Comparison of ENCODE assay signal across 8 cellular contexts in the genomic region with DNA sequence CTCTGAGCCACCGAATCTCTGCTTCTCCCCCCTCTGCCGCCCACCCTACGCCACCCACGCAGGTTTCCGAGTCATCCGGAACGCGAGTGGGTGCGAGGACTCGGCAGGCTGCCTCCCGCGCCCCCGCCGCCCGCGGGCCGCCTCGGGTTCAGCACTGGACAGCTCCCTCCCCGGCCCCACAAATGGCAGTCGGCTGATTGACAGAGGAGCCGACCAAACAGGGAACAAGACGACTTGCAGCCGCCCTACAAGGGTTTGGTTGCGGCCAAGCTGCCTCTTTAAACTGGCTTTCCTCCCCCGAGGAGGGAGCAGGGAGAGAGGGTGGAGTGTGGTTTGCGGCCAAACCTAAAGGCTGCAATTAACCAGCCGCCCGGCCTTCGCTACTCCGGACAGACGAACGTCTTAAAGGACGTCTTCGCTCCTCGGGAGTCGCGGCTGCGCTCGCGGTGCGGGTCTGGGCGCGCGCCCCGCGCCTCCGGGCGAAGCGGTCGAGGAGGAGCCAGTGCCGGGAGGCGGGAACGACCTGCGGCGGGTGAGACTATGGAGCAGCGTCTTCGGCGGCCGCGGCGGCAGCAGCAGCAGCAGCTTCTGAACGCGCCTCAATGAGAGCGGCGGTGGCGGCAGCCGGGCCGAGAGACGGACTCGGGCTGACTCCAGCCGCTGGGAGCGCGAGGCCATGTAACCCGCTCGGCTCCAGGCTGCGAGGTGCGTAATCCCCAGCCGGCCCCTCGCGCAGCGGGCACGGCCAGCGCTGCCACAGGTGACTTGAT. TPM values are rescaled to one million over a fixed set of nuclear protein-coding genes. Genes with fewer than 3 reads are reported as not detected.
A peak's percentile ranks its signal among the peaks of the same experiment; 100 is the strongest.
DNase-seq lines count a peak whose midpoint lies in the region; ATAC-seq and TF ChIP-seq lines count a peak whose summit lies in the region.

A gene with protein sequence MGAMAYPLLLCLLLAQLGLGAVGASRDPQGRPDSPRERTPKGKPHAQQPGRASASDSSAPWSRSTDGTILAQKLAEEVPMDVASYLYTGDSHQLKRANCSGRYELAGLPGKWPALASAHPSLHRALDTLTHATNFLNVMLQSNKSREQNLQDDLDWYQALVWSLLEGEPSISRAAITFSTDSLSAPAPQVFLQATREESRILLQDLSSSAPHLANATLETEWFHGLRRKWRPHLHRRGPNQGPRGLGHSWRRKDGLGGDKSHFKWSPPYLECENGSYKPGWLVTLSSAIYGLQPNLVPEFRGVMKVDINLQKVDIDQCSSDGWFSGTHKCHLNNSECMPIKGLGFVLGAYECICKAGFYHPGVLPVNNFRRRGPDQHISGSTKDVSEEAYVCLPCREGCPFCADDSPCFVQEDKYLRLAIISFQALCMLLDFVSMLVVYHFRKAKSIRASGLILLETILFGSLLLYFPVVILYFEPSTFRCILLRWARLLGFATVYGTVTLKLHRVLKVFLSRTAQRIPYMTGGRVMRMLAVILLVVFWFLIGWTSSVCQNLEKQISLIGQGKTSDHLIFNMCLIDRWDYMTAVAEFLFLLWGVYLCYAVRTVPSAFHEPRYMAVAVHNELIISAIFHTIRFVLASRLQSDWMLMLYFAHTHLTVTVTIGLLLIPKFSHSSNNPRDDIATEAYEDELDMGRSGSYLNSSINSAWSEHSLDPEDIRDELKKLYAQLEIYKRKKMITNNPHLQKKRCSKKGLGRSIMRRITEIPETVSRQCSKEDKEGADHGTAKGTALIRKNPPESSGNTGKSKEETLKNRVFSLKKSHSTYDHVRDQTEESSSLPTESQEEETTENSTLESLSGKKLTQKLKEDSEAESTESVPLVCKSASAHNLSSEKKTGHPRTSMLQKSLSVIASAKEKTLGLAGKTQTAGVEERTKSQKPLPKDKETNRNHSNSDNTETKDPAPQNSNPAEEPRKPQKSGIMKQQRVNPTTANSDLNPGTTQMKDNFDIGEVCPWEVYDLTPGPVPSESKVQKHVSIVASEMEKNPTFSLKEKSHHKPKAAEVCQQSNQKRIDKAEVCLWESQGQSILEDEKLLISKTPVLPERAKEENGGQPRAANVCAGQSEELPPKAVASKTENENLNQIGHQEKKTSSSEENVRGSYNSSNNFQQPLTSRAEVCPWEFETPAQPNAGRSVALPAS (N-terminal part only) (plus strand): TSS at position 541 of the 770 bp plus-strand sequence. CDS start 420 bp downstream, outside the sequence.

- peak within 1 kb of the TSS; percentile 97 for H3K4me3 Mint-ChIP-seq in Calu3 (ENCODE audit: low read depth, unreplicated experiment)
- H3K4me3 Mint-ChIP-seq in activated T-cell treated with anti-CD3 and anti-CD28 coated beads, Interleukin-2, amount 50 U/mL, for 4 hours: peak within 1 kb of the TSS; percentile 33

- no peaks in the 10 kb centered on the region for H3K4me1 Mint-ChIP-seq in Calu3 (ENCODE audit: low read depth, unreplicated experiment)
- peaks cover 12% of the 10 kb centered on the region for H3K4me1 Mint-ChIP-seq in activated T-cell treated with anti-CD3 and anti-CD28 coated beads, Interleukin-2, amount 50 U/mL, for 4 hours (ENCODE audit: low read depth)

- intact Hi-C loops in Calu3 (cut with micrococcal nuclease; ENCODE audit: unreplicated experiment): no loop called here

- DNase-seq in Calu3 (peak; percentile 90), NCI-H69 (lab: John Stamatoyannopoulos, UW) (peak; percentile 95), midbrain (lab: John Stamatoyannopoulos, UW) (peak; percentile 96), SHP77 treated with DMSO at 0.1 percent for 48 hours (lab: John Stamatoyannopoulos, UW) (no peak)
- DNase-seq in activated T-cell treated with anti-CD3 and anti-CD28 coated beads, Interleukin-2, amount 50 U/mL, for 4 hours: peak; percentile 10
- DNase-seq in stimulated activated CD8-positive, alpha-beta memory T cell treated with anti-CD3 and anti-CD28 coated beads, Interleukin-15, amount 100 ng/mL, for 24 hours (ENCODE audit: low read depth): peak; percentile 17

- CTCF ChIA-PET in Calu3 (lab: Charles Lee): interaction anchor here (0.7 kb wide), 1 partner anchor 701 kb away, joined by 3 read pairs; no protein-coding TSS in a partner anchor

- no peak within 1 kb of the TSS for H3K27ac Mint-ChIP-seq in Calu3 (ENCODE audit: unreplicated experiment)

- no TSS peak for BruUV-seq in Calu3 (replicated peaks; lab: Mats Ljungman, UMichigan)

- peaks cover 86% of the 10 kb centered on the region for H3K27me3 Mint-ChIP-seq in Calu3 (ENCODE audit: unreplicated experiment)
- peaks cover 51% of the 10 kb centered on the region for H3K27me3 Mint-ChIP-seq in activated T-cell treated with anti-CD3 and anti-CD28 coated beads, Interleukin-2, amount 50 U/mL, for 4 hours (ENCODE audit: low read depth)

- peaks cover 10% of the 10 kb centered on the region for H3K36me3 Mint-ChIP-seq in Calu3 (ENCODE audit: insufficient read depth, unreplicated experiment)
- no peaks in the 10 kb centered on the region for H3K36me3 Mint-ChIP-seq in activated T-cell treated with anti-CD3 and anti-CD28 coated beads, Interleukin-2, amount 50 U/mL, for 4 hours (ENCODE audit: insufficient read depth)

- no peaks in the 10 kb centered on the region for H3K9me3 Mint-ChIP-seq in Calu3 (ENCODE audit: low read depth, unreplicated experiment)
- H3K9me3 Mint-ChIP-seq in activated T-cell treated with anti-CD3 and anti-CD28 coated beads, Interleukin-2, amount 50 U/mL, for 4 hours: peaks cover 4% of the 10 kb centered on the region

- TF ChIP-seq CTCF in Calu3 (IDR thresholded peaks at IDR 0.05; ENCODE audit: unreplicated experiment): no peak

- ATAC-seq in HG03159 (IDR thresholded peaks at IDR 0.05; ENCODE audit: unreplicated experiment): peak; percentile 83
- ATAC-seq in activated T-cell treated with anti-CD3 and anti-CD28 coated beads, Interleukin-2, amount 50 U/mL, for 4 hours: peak; percentile 59 to 67
- peak; percentile 95 for ATAC-seq in esophagus mucosa

RNA-seq across cellular contexts. Expression of the gene that starts here (rescaled TPM):
- total RNA-seq in Calu3 (2022): 0.12 TPM in 1 of 2 replicates, not detected in the other
- total RNA-seq in activated T-cell treated with anti-CD3 and anti-CD28 coated beads, Interleukin-2, amount 50 U/mL, for 4 hours: not detected
- not detected for total RNA-seq in esophagus mucosa

Comparison
In these comparisons a context has a peak if more than half of its experiments do, and no peak if none do; other contexts are left out.
1. Peak in DNase-seq in Calu3; RNA of the gene not detected or under 1 TPM.
2. Peak in DNase-seq and ATAC-seq in activated T-cell treated with anti-CD3 and anti-CD28 coated beads, Interleukin-2, amount 50 U/mL, for 4 hours; RNA of the gene not detected or under 1 TPM.
3. Peak in ATAC-seq in esophagus mucosa; RNA of the gene not detected or under 1 TPM.